ENCODE assay signal across 16 cellular contexts in genomic region chr3:127702151-127702578, GRCh38. TPM values are rescaled to one million over a fixed set of nuclear protein-coding genes. Genes with fewer than 3 reads are reported as not detected.
DNase-seq lines count a peak whose midpoint lies in the region; ATAC-seq lines count a peak whose summit lies in the region.
"Had no signal": no experiment of that assay in that cellular context is flagged by ENCODE, and none has a peak within 500 bp of the region (broad histone marks: within the 10 kb centered on the region; RNA-seq: fewer than 3 reads in every experiment).

No MANE protein-coding gene starts in this region.

- peaks cover 2% of the 10 kb centered on the region for H3K79me1 ChIP-seq in neuronal stem cell (ENCODE audit: low read depth, low read length)

- intact Hi-C loops in Right ventricle myocardium superior (cut with DNase I) (no loop called here), Right ventricle myocardium inferior (cut with DNase I) (no loop called here)

- no peak overlapping the region for H3K27ac ChIP-seq in neuronal stem cell (replicated peaks; ENCODE audit: low read length)
- H3K27ac ChIP-seq: PC-9 had no signal

- peak overlapping the region; percentile 73 for H3K18ac ChIP-seq in neuronal stem cell (ENCODE audit: low read length)

- peaks cover 4% of the 10 kb centered on the region for H3K36me3 Mint-ChIP-seq in activated naive CD8-positive, alpha-beta T cell treated with anti-CD3 and anti-CD28 coated beads, Interleukin-2, amount 50 U/mL, for 24 hours (ENCODE audit: low read depth)
- H3K36me3 Mint-ChIP-seq: naive thymus-derived CD8-positive, alpha-beta T cell had no signal

- no peak overlapping the region for H4K8ac ChIP-seq in neuronal stem cell (ENCODE audit: low read depth, low read length)

- H3K4me3 ChIP-seq in neuronal stem cell (ENCODE audit: low read length in 2 of 2) = no peak overlapping the region
- H3K4me3 ChIP-seq: PC-9 had no signal

- H3K36me3 ChIP-seq in neuronal stem cell (replicated peaks in 1 of 2; ENCODE audit: control insufficient read depth in 2 of 2, insufficient read depth in 2 of 2, low read length in 2 of 2) = no peaks in the 10 kb centered on the region

- H3K9me3 Mint-ChIP-seq in activated naive CD8-positive, alpha-beta T cell treated with anti-CD3 and anti-CD28 coated beads, Interleukin-2, amount 50 U/mL, for 24 hours = peaks cover 5% of the 10 kb centered on the region
- H3K9me3 Mint-ChIP-seq: stimulated activated naive CD8-positive, alpha-beta T cell treated with anti-CD3 and anti-CD28 coated beads, Interleukin-15, Interleukin-2, amounts not matched to agents 100 ng/mL and 50 ng/mL, for 24 hours had no signal

- H3K4me3 Mint-ChIP-seq in activated naive CD8-positive, alpha-beta T cell treated with anti-CD3 and anti-CD28 coated beads, Interleukin-2, amount 50 U/mL, for 24 hours = no peak overlapping the region
- H3K4me3 Mint-ChIP-seq: activated CD4-positive, alpha-beta T cell treated with anti-CD3 and anti-CD28 coated beads for 36 hours; HFFc6; naive thymus-derived CD8-positive, alpha-beta T cell; stimulated activated naive CD8-positive, alpha-beta T cell treated with anti-CD3 and anti-CD28 coated beads, Interleukin-15, Interleukin-2, amounts not matched to agents 100 ng/mL and 50 ng/mL, for 24 hours had no signal

- no peak overlapping the region for H3K9ac ChIP-seq in neuronal stem cell (ENCODE audit: low read depth, low read length, poor library complexity)

- H2BK12ac ChIP-seq in neuronal stem cell (ENCODE audit: low read length) = peak overlapping the region; percentile 63

- H3K9me3 ChIP-seq in neuronal stem cell (replicated peaks in 1 of 2; ENCODE audit: control insufficient read depth in 2 of 2, insufficient read depth in 1 of 2, low read depth in 1 of 2, low read length in 2 of 2) = no peaks in the 10 kb centered on the region

- H4K91ac ChIP-seq in neuronal stem cell (ENCODE audit: low read depth, low read length, poor library complexity) = no peak overlapping the region

- ATAC-seq in Right ventricle myocardium superior (ENCODE audit: poor library complexity) (peak; percentile 8), Right ventricle myocardium inferior (no peak), GM18519 (IDR thresholded peaks at IDR 0.05; ENCODE audit: low FRiP score, unreplicated experiment) (no peak)
- ATAC-seq in activated naive CD8-positive, alpha-beta T cell treated with anti-CD3 and anti-CD28 coated beads, Interleukin-2, amount 50 U/mL, for 24 hours = no peak
- ATAC-seq: activated CD4-positive, alpha-beta T cell treated with anti-CD3 and anti-CD28 coated beads for 36 hours; naive thymus-derived CD8-positive, alpha-beta T cell had no signal

- H3K27me3 Mint-ChIP-seq in activated naive CD8-positive, alpha-beta T cell treated with anti-CD3 and anti-CD28 coated beads, Interleukin-2, amount 50 U/mL, for 24 hours = no peaks in the 10 kb centered on the region
- H3K27me3 Mint-ChIP-seq: activated CD4-positive, alpha-beta T cell treated with anti-CD3 and anti-CD28 coated beads for 36 hours had no signal

- H2BK120ac ChIP-seq in neuronal stem cell (ENCODE audit: low read depth, low read length) = no peak overlapping the region

- peaks cover 0 to 2% (median 0%) of the 10 kb centered on the region in 3 experiments for H3K27me3 ChIP-seq in neuronal stem cell (ENCODE audit: control insufficient read depth in 3 of 3, insufficient read depth in 3 of 3, low read depth in 1 of 3, low read length in 3 of 3)

- peak overlapping the region; percentile 83 for H2AK5ac ChIP-seq in neuronal stem cell (ENCODE audit: low read depth, low read length)

- H3K4ac ChIP-seq in neuronal stem cell (ENCODE audit: low read length) = no peak overlapping the region

- peaks cover 3 to 11% of the 10 kb centered on the region in 2 donors for H3K4me1 ChIP-seq in neuronal stem cell (ENCODE audit: control insufficient read depth in 2 of 2, insufficient read depth in 1 of 2, low read depth in 1 of 2, low read length in 2 of 2)

- no peak overlapping the region for H2AFZ ChIP-seq in neuronal stem cell (ENCODE audit: low read length)
- H2AFZ ChIP-seq: PC-9 had no signal

- no peak overlapping the region for H3K23ac ChIP-seq in neuronal stem cell (ENCODE audit: low read depth, low read length, poor library complexity)

- no peak overlapping the region for H3K14ac ChIP-seq in neuronal stem cell (ENCODE audit: low read length)

- H3K27ac Mint-ChIP-seq in activated naive CD8-positive, alpha-beta T cell treated with anti-CD3 and anti-CD28 coated beads, Interleukin-2, amount 50 U/mL, for 24 hours = no peak overlapping the region
- H3K27ac Mint-ChIP-seq: activated CD4-positive, alpha-beta T cell treated with anti-CD3 and anti-CD28 coated beads for 36 hours; stimulated activated naive CD8-positive, alpha-beta T cell treated with anti-CD3 and anti-CD28 coated beads, Interleukin-15, Interleukin-2, amounts not matched to agents 100 ng/mL and 50 ng/mL, for 24 hours had no signal

- peak overlapping the region; percentile 27 for H2BK5ac ChIP-seq in neuronal stem cell (ENCODE audit: low read length)

- peak; percentile 80 for DNase-seq in Right ventricle myocardium superior
- no peak for DNase-seq in Right ventricle myocardium inferior (ENCODE audit: missing footprints)
- peak; percentile 66 for DNase-seq in fibroblast of peridontal ligament (ENCODE audit: extremely low read depth)
- DNase-seq in neuronal stem cell (ENCODE audit: low spot score) = no peak
- no peak for DNase-seq in GDM1 (lab: John Stamatoyannopoulos, UW)
- DNase-seq in activated naive CD8-positive, alpha-beta T cell treated with anti-CD3 and anti-CD28 coated beads, Interleukin-2, amount 50 U/mL, for 24 hours = no peak
- no peak for DNase-seq in activated CD8-positive, alpha-beta memory T cell treated with anti-CD3 and anti-CD28 coated beads, Interleukin-2, amount 50 U/mL, for 48 hours
- DNase-seq: activated CD4-positive, alpha-beta T cell treated with anti-CD3 and anti-CD28 coated beads for 36 hours; activated T-cell treated with anti-CD3 and anti-CD28 coated beads, Interleukin-2, amount 50 U/mL, for 48 hours; effector CD8-positive, alpha-beta T cell; HFFc6; naive thymus-derived CD8-positive, alpha-beta T cell; NCI-H1417; PC-9 had no signal

- no peak overlapping the region for H3K4me2 ChIP-seq in neuronal stem cell (ENCODE audit: insufficient read depth, low read length, poor library complexity, severe bottlenecking)
- H3K4me2 ChIP-seq: PC-9 had no signal

- WGBS in neuronal stem cell (ENCODE audit: extremely low coverage in 2 of 2, insufficient read length in 2 of 2, insufficient replicate concordance in 1 of 2), 2 donors = no CpG with 5 or more reads among the region's 4 CpGs

- H2BK15ac ChIP-seq in neuronal stem cell (ENCODE audit: low read length) = peak overlapping the region; percentile 82

- H3K4me1 Mint-ChIP-seq in activated naive CD8-positive, alpha-beta T cell treated with anti-CD3 and anti-CD28 coated beads, Interleukin-2, amount 50 U/mL, for 24 hours = peaks cover 3% of the 10 kb centered on the region

RNA-seq across cellular contexts. Expression of gene ABTB1, which starts 29.4 kb away (rescaled TPM):
- total RNA-seq in Right ventricle myocardium superior (33.0 TPM), Right ventricle myocardium inferior (31.7 TPM)
- 5.8 TPM for polyA plus RNA-seq in neuronal stem cell (2013, experiment 1 of 2)
- 6.1 TPM for polyA plus RNA-seq in neuronal stem cell (2013, experiment 2 of 2)

Comparison
In these comparisons a context has a peak if more than half of its experiments do, and no peak if none do; other contexts are left out.
1. DNase-seq: peak in Right ventricle myocardium superior (single experiment) and fibroblast of peridontal ligament (single experiment); none in Right ventricle myocardium inferior (single experiment), neuronal stem cell (single experiment), GDM1 (single experiment), activated naive CD8-positive, alpha-beta T cell treated with anti-CD3 and anti-CD28 coated beads, Interleukin-2, amount 50 U/mL, for 24 hours (single experiment) and activated CD8-positive, alpha-beta memory T cell treated with anti-CD3 and anti-CD28 coated beads, Interleukin-2, amount 50 U/mL, for 48 hours (single experiment).